In genomic region chr16:67269766-67270165, GRCh38 we compare ENCODE assay signal across 16 cellular contexts. TPM values are rescaled to one million over a fixed set of nuclear protein-coding genes. Genes with fewer than 3 reads are reported as not detected.
A peak's percentile ranks its signal among the peaks of the same experiment; 100 is the strongest.
DNase-seq lines count a peak whose midpoint lies in the region; ATAC-seq and TF ChIP-seq lines count a peak whose summit lies in the region.
"Had no signal": no experiment of that assay in that cellular context is flagged by ENCODE, and none has a peak within 500 bp of the region (broad histone marks: within the 10 kb centered on the region; RNA-seq: fewer than 3 reads in every experiment).

No MANE protein-coding gene starts in this region.

- peaks cover 11% of the 10 kb centered on the region for H3K27me3 Mint-ChIP-seq in endodermal cell (ENCODE audit: insufficient read depth)
- H3K27me3 Mint-ChIP-seq in activated CD8-positive, alpha-beta memory T cell treated with anti-CD3 and anti-CD28 coated beads, Interleukin-2, amount 10 ng/mL, durations not matched to agents 7 days and 5 days, result no peaks in the 10 kb centered on the region
- H3K27me3 Mint-ChIP-seq: effector memory CD8-positive, alpha-beta T cell had no signal

- 70 to 79% methylated on average over 3 to 5 of the region's 5 CpGs for WGBS in endodermal cell (ENCODE audit: insufficient coverage in 1 of 2, insufficient read length in 1 of 2), 2 experiments

- peaks cover 7% of the 10 kb centered on the region for H3K4me1 Mint-ChIP-seq in endodermal cell
- H3K4me1 Mint-ChIP-seq in activated CD8-positive, alpha-beta memory T cell treated with anti-CD3 and anti-CD28 coated beads, Interleukin-2, amount 10 ng/mL, durations not matched to agents 7 days and 5 days, result no peaks in the 10 kb centered on the region

- CTCF ChIA-PET in RWPE1 (lab: Yijun Ruan, JAX), result no interaction called here
- CTCF ChIA-PET in activated CD8-positive, alpha-beta memory T cell treated with anti-CD3 and anti-CD28 coated beads, Interleukin-2, amount 10 ng/mL, durations not matched to agents 7 days and 5 days (lab: Charles Lee), result interaction anchor here (0.8 to 1.5 kb wide), 2 partner anchors 9 to 21 kb away, joined by 3 to 4 read pairs; no protein-coding TSS in a partner anchor

- peaks cover 4% of the 10 kb centered on the region for H3K4me1 ChIP-seq in endodermal cell (ENCODE audit: control insufficient read depth, insufficient read depth, low read length)

- H3K36me3 Mint-ChIP-seq in endodermal cell (ENCODE audit: low read depth), result no peaks in the 10 kb centered on the region
- H3K36me3 Mint-ChIP-seq in activated CD8-positive, alpha-beta memory T cell treated with anti-CD3 and anti-CD28 coated beads, Interleukin-2, amount 10 ng/mL, durations not matched to agents 7 days and 5 days, result peaks cover 2% of the 10 kb centered on the region

- no peak overlapping the region for H3K9ac ChIP-seq in endodermal cell (ENCODE audit: extremely low read depth, low read length, poor library complexity, severe bottlenecking)

- intact Hi-C loops in Right ventricle myocardium superior (cut with DNase I), result loop anchor here (10.0 kb wide), 1 partner anchor 125 kb away; the partner anchor contains the start of gene TPPP3

- H3K27ac Mint-ChIP-seq in endodermal cell, result no peak overlapping the region
- H3K27ac Mint-ChIP-seq in activated CD8-positive, alpha-beta memory T cell treated with anti-CD3 and anti-CD28 coated beads, Interleukin-2, amount 10 ng/mL, durations not matched to agents 7 days and 5 days, result no peak overlapping the region
- H3K27ac Mint-ChIP-seq: effector memory CD8-positive, alpha-beta T cell; progenitor cell of endocrine pancreas had no signal

- no peaks in the 10 kb centered on the region for H3K27me3 ChIP-seq in endodermal cell (ENCODE audit: control insufficient read depth, insufficient read depth, low read length, poor library complexity, severe bottlenecking)

- H3K9me3 ChIP-seq in endodermal cell (ENCODE audit: control insufficient read depth, low read length), result no peaks in the 10 kb centered on the region
- H3K9me3 ChIP-seq: thoracic aorta had no signal

- no peaks in the 10 kb centered on the region for H3K9me3 Mint-ChIP-seq in endodermal cell
- no peaks in the 10 kb centered on the region for H3K9me3 Mint-ChIP-seq in activated CD8-positive, alpha-beta memory T cell treated with anti-CD3 and anti-CD28 coated beads, Interleukin-2, amount 10 ng/mL, durations not matched to agents 7 days and 5 days (ENCODE audit: low read depth)
- H3K9me3 Mint-ChIP-seq: effector memory CD8-positive, alpha-beta T cell had no signal

- no peak overlapping the region for H3K4me3 Mint-ChIP-seq in endodermal cell
- H3K4me3 Mint-ChIP-seq in activated CD8-positive, alpha-beta memory T cell treated with anti-CD3 and anti-CD28 coated beads, Interleukin-2, amount 10 ng/mL, durations not matched to agents 7 days and 5 days, result no peak overlapping the region
- H3K4me3 Mint-ChIP-seq: effector memory CD8-positive, alpha-beta T cell had no signal

- peaks cover 27% of the 10 kb centered on the region for H3K36me3 ChIP-seq in endodermal cell (ENCODE audit: control insufficient read depth, insufficient read depth, low read length)
- H3K36me3 ChIP-seq: thoracic aorta had no signal

- H3K27ac ChIP-seq in RWPE1 (peak overlapping the region; percentile 15; the same call in 1 of the 2 replicates), endodermal cell (ENCODE audit: low read depth, low read length) (no peak overlapping the region)
- H3K27ac ChIP-seq: thoracic aorta had no signal

- no peak overlapping the region for H3K4me3 ChIP-seq in endodermal cell (ENCODE audit: low read length)
- H3K4me3 ChIP-seq: thoracic aorta had no signal

- no peak for TF ChIP-seq CTCF in RWPE1 (conservative IDR thresholded peaks at IDR 0.05; ENCODE audit: low read depth)
- no peak for TF ChIP-seq CTCF in endodermal cell (conservative IDR thresholded peaks at IDR 0.05)
- TF ChIP-seq CTCF in omental fat pad (IDR thresholded peaks at IDR 0.05), result no peak

- POLR2A ChIA-PET in RWPE1 (lab: Yijun Ruan, JAX; ENCODE audit: low non-redundant PET), result no interaction called here

- ATAC-seq in omental fat pad (ENCODE audit: low FRiP score), result peak; percentile 65
- no peak for ATAC-seq in activated CD8-positive, alpha-beta memory T cell treated with anti-CD3 and anti-CD28 coated beads, Interleukin-2, amount 10 ng/mL, durations not matched to agents 7 days and 5 days
- ATAC-seq in Right ventricle myocardium superior (ENCODE audit: poor library complexity), result no peak
- no peak for ATAC-seq in GM19324 (IDR thresholded peaks at IDR 0.05; ENCODE audit: low FRiP score, unreplicated experiment)
- ATAC-seq: effector memory CD8-positive, alpha-beta T cell had no signal

- DNase-seq in ELF-1 (ENCODE audit: low read depth, low spot score), result peak; percentile 65
- no peak for DNase-seq in RWPE1 (ENCODE audit: low spot score)
- DNase-seq in endodermal cell, result peak; percentile 65
- DNase-seq in omental fat pad (ENCODE audit: low spot score), result no peak
- no peak for DNase-seq in activated CD8-positive, alpha-beta memory T cell treated with anti-CD3 and anti-CD28 coated beads, Interleukin-2, amount 10 ng/mL, durations not matched to agents 7 days and 5 days
- DNase-seq in Right ventricle myocardium superior, result no peak
- DNase-seq in NAMALWA (ENCODE audit: low spot score), result no peak
- DNase-seq: activated CD8-positive, alpha-beta memory T cell treated with anti-CD3 and anti-CD28 coated beads for 24 hours; activated gamma-delta T cell; C1 segment of cervical spinal cord; DMS79 treated with DMSO at 0.1 percent for 48 hours; effector memory CD8-positive, alpha-beta T cell had no signal

RNA-seq across cellular contexts. Expression of gene PLEKHG4, which starts 9.6 kb away (rescaled TPM):
- 10 to 100 TPM; 10.5 to 12.4 TPM for total RNA-seq in endodermal cell
- 6.1 TPM for polyA plus RNA-seq in endodermal cell (2013, experiment 1 of 2)
- polyA plus RNA-seq in endodermal cell (2013, experiment 2 of 2), result 3.8 TPM
- total RNA-seq in omental fat pad, result 10 to 100 TPM in 3 of 4 donors, 1 to 10 TPM in 1; 5.8 to 19.9 (median 12.4) TPM
- 10 to 100 TPM in 1 of 2 experiments, 1 to 10 TPM in 1; 7.7 to 12.8 TPM for total RNA-seq in activated CD8-positive, alpha-beta memory T cell treated with anti-CD3 and anti-CD28 coated beads, Interleukin-2, amount 10 ng/mL, durations not matched to agents 7 days and 5 days
- total RNA-seq in Right ventricle myocardium superior, result 0.89 TPM

RNA-seq across cellular contexts. Expression of gene SLC9A5, which starts 21.0 kb away (rescaled TPM):
- 1 to 10 TPM; 8.9 to 9.0 TPM for total RNA-seq in endodermal cell
- polyA plus RNA-seq in endodermal cell (2013, experiment 1 of 2), result 4.8 TPM
- polyA plus RNA-seq in endodermal cell (2013, experiment 2 of 2), result 4.6 TPM
- total RNA-seq in omental fat pad, result 1 to 10 TPM in 1 of 4 donors, under 1 TPM in 3; 0.37 to 1.2 (median 0.72) TPM
- total RNA-seq in activated CD8-positive, alpha-beta memory T cell treated with anti-CD3 and anti-CD28 coated beads, Interleukin-2, amount 10 ng/mL, durations not matched to agents 7 days and 5 days, result 1 to 10 TPM; 5.4 to 6.2 TPM
- 0.83 TPM for total RNA-seq in Right ventricle myocardium superior
- total RNA-seq: kidney epithelial cell had no signal

RNA-seq across cellular contexts. Expression of gene FHOD1, which starts 22.5 kb away (rescaled TPM):
- 10 to 100 TPM; 51.7 to 71.9 TPM for total RNA-seq in endodermal cell
- polyA plus RNA-seq in endodermal cell (2013, experiment 1 of 2), result 31.9 TPM
- 31.3 TPM for polyA plus RNA-seq in endodermal cell (2013, experiment 2 of 2)
- total RNA-seq in omental fat pad, result 10 to 100 TPM; 15.1 to 53.3 (median 32.5) TPM
- 100 to 1,000 TPM; 101 to 111 TPM for total RNA-seq in activated CD8-positive, alpha-beta memory T cell treated with anti-CD3 and anti-CD28 coated beads, Interleukin-2, amount 10 ng/mL, durations not matched to agents 7 days and 5 days
- 13.5 TPM for total RNA-seq in Right ventricle myocardium superior

RNA-seq across cellular contexts. Expression of gene TMEM208, which starts 42.8 kb away (rescaled TPM):
- total RNA-seq in endodermal cell, result 10 to 100 TPM; 43.1 to 46.4 TPM
- 40.4 TPM for polyA plus RNA-seq in endodermal cell (2013, experiment 1 of 2)
- 36.2 TPM for polyA plus RNA-seq in endodermal cell (2013, experiment 2 of 2)
- 10 to 100 TPM; 33.0 to 45.4 (median 40.8) TPM for total RNA-seq in omental fat pad
- 10 to 100 TPM; 32.3 to 39.7 TPM for total RNA-seq in activated CD8-positive, alpha-beta memory T cell treated with anti-CD3 and anti-CD28 coated beads, Interleukin-2, amount 10 ng/mL, durations not matched to agents 7 days and 5 days
- total RNA-seq in Right ventricle myocardium superior, result 11.0 TPM

RNA-seq across cellular contexts. Expression of gene KCTD19, which starts 56.8 kb away (rescaled TPM):
- total RNA-seq in endodermal cell, result 1 to 10 TPM; 1.2 to 1.3 TPM
- polyA plus RNA-seq in endodermal cell (2013, experiment 1 of 2), result 1.5 TPM
- 1.7 TPM for polyA plus RNA-seq in endodermal cell (2013, experiment 2 of 2)
- under 1 TPM in 2 of 4 donors, not detected in 2; 0.24 to 0.93 TPM for total RNA-seq in omental fat pad
- 1 to 10 TPM; 1.1 to 3.3 TPM for total RNA-seq in activated CD8-positive, alpha-beta memory T cell treated with anti-CD3 and anti-CD28 coated beads, Interleukin-2, amount 10 ng/mL, durations not matched to agents 7 days and 5 days
- not detected for total RNA-seq in Right ventricle myocardium superior
- total RNA-seq: thoracic aorta had no signal

Comparison
In these comparisons a context has a peak if more than half of its experiments do, and no peak if none do; other contexts are left out.
1. DNase-seq: peak in ELF-1 (single experiment) and endodermal cell (single experiment); none in RWPE1 (single experiment), omental fat pad (single experiment), activated CD8-positive, alpha-beta memory T cell treated with anti-CD3 and anti-CD28 coated beads, Interleukin-2, amount 10 ng/mL, durations not matched to agents 7 days and 5 days (single experiment), Right ventricle myocardium superior (single experiment) and NAMALWA (single experiment).